In genomic region chr13:31020996-31021395, GRCh38 we compare ENCODE assay signal across 28 cellular contexts.
"Had no signal": no experiment of that assay in that cellular context is flagged by ENCODE, and none has a peak within 500 bp of the region (broad histone marks: within the 10 kb centered on the region; RNA-seq: fewer than 3 reads in every experiment).

No MANE protein-coding gene starts in this region.

- H3K27me3 ChIP-seq: ascending aorta, body of pancreas, colonic mucosa, gastroesophageal sphincter had no signal

- H3K36me3 ChIP-seq: ascending aorta, colonic mucosa, esophagus squamous epithelium, gastroesophageal sphincter, heart right ventricle, WERI-Rb-1 had no signal

- H3K4me1 ChIP-seq: ascending aorta, body of pancreas, colonic mucosa, esophagus squamous epithelium, gastroesophageal sphincter had no signal

- ATAC-seq: activated CD4-positive, CD25-positive, alpha-beta regulatory T cell treated with anti-CD3 and anti-CD28 coated beads, Interleukin-2, amount 50 U/mL, for 24 hours; activated CD8-positive, alpha-beta memory T cell treated with anti-CD3 and anti-CD28 coated beads, Interleukin-2, amount 10 ng/mL, durations not matched to agents 7 days and 5 days; activated CD8-positive, alpha-beta T cell treated with anti-CD3 and anti-CD28 coated beads, Interleukin-2, amount 10 ng/mL, durations not matched to agents 7 days and 5 days; activated naive CD4-positive, alpha-beta T cell treated with anti-CD3 and anti-CD28 coated beads, Interleukin-2, amount 50 U/mL, for 72 hours; body of pancreas; gastroesophageal sphincter; heart right ventricle; T-helper 17 cell had no signal

- H3K27ac ChIP-seq: ascending aorta, body of pancreas, colonic mucosa, epithelial cell of prostate, esophagus squamous epithelium, gastroesophageal sphincter, heart right ventricle, WERI-Rb-1 had no signal

- H3K4me3 ChIP-seq: ascending aorta, body of pancreas, colonic mucosa, esophagus squamous epithelium, gastroesophageal sphincter, heart right ventricle had no signal

- H3K9me3 ChIP-seq: ascending aorta, body of pancreas, colonic mucosa, esophagus squamous epithelium, gastroesophageal sphincter had no signal

- DNase-seq: activated B cell treated with CpG ODN at 0.5 μM for 24 hours; activated CD4-positive, alpha-beta memory T cell treated with anti-CD3 and anti-CD28 coated beads for 36 hours; activated CD4-positive, alpha-beta T cell treated with anti-CD3 and anti-CD28 coated beads, Interleukin-2, amount 10 ng/mL, durations not matched to agents 24 days and 14 days; activated CD8-positive, alpha-beta memory T cell treated with anti-CD3 and anti-CD28 coated beads, Interleukin-2, amount 10 ng/mL, durations not matched to agents 7 days and 5 days; activated CD8-positive, alpha-beta memory T cell treated with anti-CD3 and anti-CD28 coated beads, Interleukin-2, amount 50 U/mL, for 4 hours; activated CD8-positive, alpha-beta T cell treated with anti-CD3 and anti-CD28 coated beads, Interleukin-2, amount 10 ng/mL, durations not matched to agents 7 days and 5 days; activated gamma-delta T cell; activated naive CD4-positive, alpha-beta T cell; activated naive CD4-positive, alpha-beta T cell treated with anti-CD3 and anti-CD28 coated beads, Interleukin-2, amount 10 ng/mL, durations not matched to agents 7 days and 5 days; activated naive CD8-positive, alpha-beta T cell treated with anti-CD3 and anti-CD28 coated beads, Interleukin-2, amount 10 ng/mL, durations not matched to agents 7 days and 5 days; activated T-cell treated with anti-CD3 and anti-CD28 coated beads, Interleukin-2, amount 50 U/mL, for 1 hour; activated T-cell treated with anti-CD3 and anti-CD28 coated beads, Interleukin-2, amount 50 U/mL, for 48 hours; body of pancreas; caudate nucleus; colonic mucosa; effector CD8-positive, alpha-beta T cell; esophagus squamous epithelium; foreskin melanocyte; heart right ventricle; T-helper 1 cell; T-helper 17 cell; T1000; WERI-Rb-1 had no signal
